In genomic region chr10:2137549-2138174, GRCh38 we compare ENCODE assay signal across 10 cellular contexts.
DNase-seq lines count a peak whose midpoint lies in the region; ATAC-seq and TF ChIP-seq lines count a peak whose summit lies in the region.
"Had no signal": no experiment of that assay in that cellular context is flagged by ENCODE, and none has a peak within 500 bp of the region (broad histone marks: within the 10 kb centered on the region; RNA-seq: fewer than 3 reads in every experiment).

No MANE protein-coding gene starts in this region.

- H3K4me1 ChIP-seq in foreskin keratinocyte = no peaks in the 10 kb centered on the region
- H3K4me1 ChIP-seq in tibial nerve = no peaks in the 10 kb centered on the region

- peak; percentile 72 for ATAC-seq in foreskin keratinocyte
- no peak for ATAC-seq in GM18511 (IDR thresholded peaks at IDR 0.05; ENCODE audit: unreplicated experiment)

- TF ChIP-seq CTCF in GM12875 (IDR thresholded peaks at IDR 0.05; ENCODE audit: borderline replicate concordance, insufficient read depth, low read depth, low read length) = peak; percentile 45; the same call in 1 of the 2 replicates
- TF ChIP-seq CTCF in foreskin keratinocyte (conservative IDR thresholded peaks at IDR 0.05) = peak; percentile 73
- TF ChIP-seq CTCF in tibial nerve (IDR thresholded peaks at IDR 0.05) = no peak

- TF ChIP-seq EP300 in tibial nerve (IDR thresholded peaks at IDR 0.05) = no peak

- 91 to 93% methylated on average over 4 of the region's 4 CpGs for WGBS in tibial nerve, 2 donors

- no peak overlapping the region for H3K4me3 ChIP-seq in GM12875 (ENCODE audit: low read depth, low read length)
- no peak overlapping the region for H3K4me3 ChIP-seq in tibial nerve

- peaks cover 0 to 3% (median 0%) of the 10 kb centered on the region in 4 donors for H3K9me3 ChIP-seq in tibial nerve
- H3K9me3 ChIP-seq: neutrophil had no signal

- DNase-seq in Ammon's horn (ENCODE audit: low spot score) (peak; percentile 17), NCI-H1092 (lab: John Stamatoyannopoulos, UW) (peak; percentile 48), foreskin keratinocyte (peak in 1 of 2 donors; percentile 61), cerebellar nuclear complex (lab: John Stamatoyannopoulos, UW) (no peak), tibial nerve (ENCODE audit: low spot score in 2 of 2) (no peak), NCI-H1105 treated with DMSO at 0.1 percent for 48 hours (lab: John Stamatoyannopoulos, UW) (no peak)

- no peak overlapping the region for H3K27ac ChIP-seq in foreskin keratinocyte
- H3K27ac ChIP-seq in tibial nerve = no peak overlapping the region
- H3K27ac ChIP-seq: epithelial cell of prostate, neutrophil had no signal

- TF ChIP-seq POLR2A in tibial nerve (IDR thresholded peaks at IDR 0.05) = no peak

- no peaks in the 10 kb centered on the region for H3K36me3 ChIP-seq in tibial nerve
- H3K36me3 ChIP-seq: neutrophil had no signal

- no peaks in the 10 kb centered on the region for H3K27me3 ChIP-seq in foreskin keratinocyte
- no peaks in the 10 kb centered on the region for H3K27me3 ChIP-seq in tibial nerve
- H3K27me3 ChIP-seq: neutrophil had no signal

Comparison
In these comparisons a context has a peak if more than half of its experiments do, and no peak if none do; other contexts are left out.
1. DNase-seq: peak in Ammon's horn (single experiment) and NCI-H1092 (single experiment); none in cerebellar nuclear complex (0 of 2), tibial nerve (0 of 2) and NCI-H1105 treated with DMSO at 0.1 percent for 48 hours (single experiment).
2. CTCF ChIP-seq: peak in GM12875 (single experiment) and foreskin keratinocyte (single experiment); none in tibial nerve (0 of 5).